In genomic region chr4:163622351-163623051, GRCh38 we compare ENCODE assay signal across 29 cellular contexts.
A peak's percentile ranks its signal among the peaks of the same experiment; 100 is the strongest.
DNase-seq lines count a peak whose midpoint lies in the region; ATAC-seq, FAIRE-seq and TF ChIP-seq lines count a peak whose summit lies in the region.
"Had no signal": no experiment of that assay in that cellular context is flagged by ENCODE, and none has a peak within 500 bp of the region (broad histone marks: within the 10 kb centered on the region; RNA-seq: fewer than 3 reads in every experiment).

No MANE protein-coding gene starts in this region.

- no peak overlapping the region for H3K27ac ChIP-seq in right lobe of liver
- H3K27ac ChIP-seq in HepG2 (ENCODE audit: extremely low read length, insufficient read depth, low read length) = no peak overlapping the region
- H3K27ac ChIP-seq in muscle layer of duodenum (ENCODE audit: low read length) = peak overlapping the region; percentile 16
- H3K27ac ChIP-seq in colonic mucosa = no peak overlapping the region
- H3K27ac ChIP-seq: GM23248, HL-60, PC-9 had no signal

- no peak for TF ChIP-seq EP300 in HepG2 (IDR thresholded peaks at IDR 0.05; ENCODE audit: low read depth in 2 of 2, low read length in 2 of 2)
- no peak for TF ChIP-seq EP300 in HepG2 (CRISPR knock-in tag; IDR thresholded peaks at IDR 0.05; ENCODE audit: borderline replicate concordance)

- H3K4me1 ChIP-seq in right lobe of liver (no peaks in the 10 kb centered on the region), HepG2 (ENCODE audit: insufficient read depth, low read length) (no peaks in the 10 kb centered on the region), muscle layer of duodenum (ENCODE audit: control insufficient read depth in 1 of 2, insufficient read depth in 2 of 2, low read length in 2 of 2) (no peaks in the 10 kb centered on the region), colonic mucosa (no peaks in the 10 kb centered on the region)
- H3K4me1 ChIP-seq: BE2C had no signal

- H3K36me3 ChIP-seq in right lobe of liver (no peaks in the 10 kb centered on the region), HepG2 (replicated peaks in 1 of 2; ENCODE audit: control insufficient read depth in 1 of 2, insufficient read depth in 2 of 2, low read length in 2 of 2) (no peaks in the 10 kb centered on the region), muscle layer of duodenum (ENCODE audit: control insufficient read depth in 1 of 2, insufficient read depth in 2 of 2, low read length in 2 of 2) (no peaks in the 10 kb centered on the region), colonic mucosa (no peaks in the 10 kb centered on the region)
- H3K36me3 ChIP-seq: BE2C had no signal

- FAIRE-seq in HepG2 (lab: Jason Lieb, UNC) = no peak
- FAIRE-seq: A204.1 had no signal

- peak; percentile 31 to 58 (median 46) for ATAC-seq in right lobe of liver
- ATAC-seq in HepG2 = no peak
- ATAC-seq in left ventricle myocardium superior = peak; percentile 43
- no peak for ATAC-seq in HG02840 (IDR thresholded peaks at IDR 0.05; ENCODE audit: low FRiP score, unreplicated experiment)
- ATAC-seq: SK-N-SH treated with all-trans-retinoic acid at 6 μM for 48 hours had no signal

- TF ChIP-seq CTCF in right lobe of liver (IDR thresholded peaks at IDR 0.05) (no peak), HepG2 (CRISPR knock-in tag; IDR thresholded peaks at IDR 0.05) (no peak), colonic mucosa (IDR thresholded peaks at IDR 0.05) (no peak)

- BruUV-seq in HepG2 (replicated peaks; lab: Mats Ljungman, UMichigan) = no TSS peak

- H3K79me2 ChIP-seq in HepG2 (ENCODE audit: insufficient read depth, low read length) = no peaks in the 10 kb centered on the region

- in situ Hi-C loops in HepG2 (cut with HindIII; ENCODE audit: extremely low pct_ligation_motif_present, low pct_unique_long_range_greater_than_20kb) = no loop called here

- no peak overlapping the region for H3K4me2 ChIP-seq in HepG2 (ENCODE audit: low read depth, low read length)
- H3K4me2 ChIP-seq: PC-9 had no signal

- H3K27me3 ChIP-seq in right lobe of liver (no peaks in the 10 kb centered on the region), HepG2 (ENCODE audit: control insufficient read depth in 1 of 2, insufficient read depth in 2 of 2, low read length in 2 of 2) (no peaks in the 10 kb centered on the region), muscle layer of duodenum (ENCODE audit: low read depth, low read length) (no peaks in the 10 kb centered on the region), colonic mucosa (no peaks in the 10 kb centered on the region)
- H3K27me3 ChIP-seq: BE2C had no signal

- TF ChIP-seq POLR2A in right lobe of liver (IDR thresholded peaks at IDR 0.05) (no peak), HepG2 (IDR thresholded peaks at IDR 0.05; ENCODE audit: insufficient read depth in 1 of 2, low read depth in 2 of 2, low read length in 2 of 2) (no peak)

- POLR2A ChIA-PET in HepG2 (lab: Yijun Ruan, JAX) = no interaction called here

- CTCF ChIA-PET in HepG2 (lab: Yijun Ruan, JAX; ENCODE audit: low intra/inter-chr PET ratio, low total read pairs) = no interaction called here

- no peak overlapping the region for H2AFZ ChIP-seq in HepG2 (ENCODE audit: low read length)
- H2AFZ ChIP-seq: GM23248, PC-9 had no signal

- TF ChIP-seq RAD21 in HepG2 (CRISPR knock-in tag; IDR thresholded peaks at IDR 0.05) = no peak

- intact Hi-C loops in right lobe of liver (cut with DNase I) = no loop called here
- intact Hi-C loops in HepG2 (cut with micrococcal nuclease; ENCODE audit: unreplicated experiment) = no loop called here
- intact Hi-C loops in left ventricle myocardium superior (cut with micrococcal nuclease) = no loop called here
- intact Hi-C loops in colonic mucosa (cut with DNase I) = no loop called here

- no peak overlapping the region for H3K9ac ChIP-seq in HepG2 (ENCODE audit: insufficient read depth, low read depth, low read length)
- no peak overlapping the region for H3K9ac ChIP-seq in colonic mucosa (ENCODE audit: low read depth in 2 of 2, low read length in 2 of 2)
- H3K9ac ChIP-seq: GM23248 had no signal

- no peak overlapping the region for H3K4me3 ChIP-seq in right lobe of liver
- H3K4me3 ChIP-seq in HepG2 (replicated peaks in 1 of 3; ENCODE audit: insufficient read depth in 1 of 3, low read depth in 2 of 3, low read length in 3 of 3) = no peak overlapping the region
- no peak overlapping the region for H3K4me3 ChIP-seq in muscle layer of duodenum (ENCODE audit: low read depth in 1 of 2, low read length in 2 of 2)
- H3K4me3 ChIP-seq in colonic mucosa = no peak overlapping the region
- H3K4me3 ChIP-seq: GM23248, PC-9 had no signal

- 50% methylated on average over 5 of the region's 5 CpGs for WGBS in right lobe of liver (ENCODE audit: insufficient coverage, low coverage, low lambda C conversion rate, missing lambda C conversion rate)
- 0% methylated on average over 5 of the region's 5 CpGs for WGBS in HepG2 (ENCODE audit: low lambda C conversion rate)

- DNase-seq in right lobe of liver (no peak), HepG2 (ENCODE audit: low spot score) (no peak), left ventricle myocardium superior (no peak), colonic mucosa (no peak)
- DNase-seq in activated CD4-positive, CD25-positive, alpha-beta regulatory T cell treated with anti-CD3 and anti-CD28 coated beads, Interleukin-2, amount 50 U/mL, for 72 hours = no peak
- DNase-seq: BE2C; CD4-positive, alpha-beta T cell; COR-L47; DMS 273 treated with DMSO at 0.1 percent for 48 hours; DMS79 treated with DMSO at 0.1 percent for 48 hours; GM23248; H9; HFFc6; KBM-7; MM.1S; NCI-H1048; NCI-H1417 treated with DMSO at 0.1 percent for 48 hours; NCI-H187 treated with DMSO at 0.1 percent for 48 hours; NCI-H2107; NCI-H446 treated with DMSO at 0.1 percent for 48 hours; NCI-H526 treated with DMSO at 0.1 percent for 48 hours; PC-9; RPMI8226; SIG-M5 had no signal

- H4K20me1 ChIP-seq in HepG2 (ENCODE audit: insufficient read depth, low read length) = no peaks in the 10 kb centered on the region

- H3K9me3 ChIP-seq in right lobe of liver = no peaks in the 10 kb centered on the region
- no peaks in the 10 kb centered on the region for H3K9me3 ChIP-seq in HepG2 (ENCODE audit: low read length)
- no peaks in the 10 kb centered on the region for H3K9me3 ChIP-seq in muscle layer of duodenum (ENCODE audit: control insufficient read depth in 1 of 2, low read length in 2 of 2)
- no peaks in the 10 kb centered on the region for H3K9me3 ChIP-seq in colonic mucosa
- H3K9me3 ChIP-seq: BE2C had no signal

TF ChIP-seq in HepG2, 621 proteins besides CTCF, POLR2A, EP300 and RAD21:
- no peak for TF ChIP-seq ZNF343 (CRISPR knock-in tag; IDR thresholded peaks at IDR 0.05)

Comparison
In these comparisons a context has a peak if more than half of its experiments do, and no peak if none do; other contexts are left out.
1. ATAC-seq: peak in right lobe of liver (4 of 4) and left ventricle myocardium superior (single experiment); none in HepG2 (single experiment) and HG02840 (single experiment).